Comparison of ENCODE assay signal across 28 cellular contexts in genomic region chr16:70786020-70786419, GRCh38.
"Had no signal": no experiment of that assay in that cellular context is flagged by ENCODE, and none has a peak within 500 bp of the region (broad histone marks: within the 10 kb centered on the region; RNA-seq: fewer than 3 reads in every experiment).

No MANE protein-coding gene starts in this region.

- H2AFZ ChIP-seq: neural progenitor cell had no signal

- H3K9me3 Mint-ChIP-seq: naive B cell; natural killer cell; nephron progenitor cell; neural progenitor cell; stimulated activated memory B cell treated with anti-CD40 and anti-IgM and Interleukin-4, amounts not matched to agents 10 μg/mL and 1 μg/mL and 100 μg/mL, for 72 hours; type B pancreatic cell had no signal

- H3K27me3 ChIP-seq: neural progenitor cell, pancreas, tibial nerve, uterus had no signal

- H3K27ac Mint-ChIP-seq: nephron progenitor cell, neural progenitor cell, type B pancreatic cell had no signal

- ATAC-seq: left cardiac atrium; left lobe of liver; natural killer cell; pancreas; right cardiac atrium; stimulated activated memory B cell treated with anti-CD40 and anti-IgM and Interleukin-4, amounts not matched to agents 10 μg/mL and 1 μg/mL and 100 μg/mL, for 72 hours; stimulated activated naive CD8-positive, alpha-beta T cell treated with anti-CD3 and anti-CD28 coated beads, Interleukin-15, amount 100 ng/mL, for 72 hours had no signal

- H3K4me1 ChIP-seq: pancreas, uterus had no signal

- H3K36me3 ChIP-seq: neural progenitor cell, uterus had no signal

- H3K9me3 ChIP-seq: lower lobe of right lung, pancreas, prostate gland, tibial nerve, uterus had no signal

- H3K27ac ChIP-seq: lower lobe of right lung, neural progenitor cell, pancreas, prostate gland, tibial nerve, uterus had no signal

- H3K4me3 Mint-ChIP-seq: naive B cell; natural killer cell; nephron progenitor cell; neural progenitor cell; stimulated activated memory B cell treated with anti-CD40 and anti-IgM and Interleukin-4, amounts not matched to agents 10 μg/mL and 1 μg/mL and 100 μg/mL, for 72 hours; stimulated activated naive CD8-positive, alpha-beta T cell treated with anti-CD3 and anti-CD28 coated beads, Interleukin-15, amount 100 ng/mL, for 72 hours; type B pancreatic cell had no signal

- H3K27me3 Mint-ChIP-seq: naive B cell; stimulated activated memory B cell treated with anti-CD40 and anti-IgM and Interleukin-4, amounts not matched to agents 10 μg/mL and 1 μg/mL and 100 μg/mL, for 72 hours; stimulated activated naive CD8-positive, alpha-beta T cell treated with anti-CD3 and anti-CD28 coated beads, Interleukin-15, amount 100 ng/mL, for 72 hours; type B pancreatic cell had no signal

- DNase-seq: hippocampal formation; kidney glomerular epithelial cell; left cardiac atrium; lower lobe of right lung; mammary epithelial cell; mesenchymal stem cell; naive B cell; natural killer cell; nephron progenitor cell; pancreas; posterior cingulate gyrus; retina; right cardiac atrium; stimulated activated CD4-positive, alpha-beta T cell treated with anti-CD3 and anti-CD28 coated beads, Interleukin-1b, Interleukin-23, amount 100 ng/mL, for 48 hours; stimulated activated CD4-positive, alpha-beta T cell treated with anti-CD3 and anti-CD28 coated beads, Interleukin-2, amount 100 ng/mL, for 48 hours; stimulated activated CD4-positive, alpha-beta T cell treated with anti-CD3 and anti-CD28 coated beads, Interleukin-4, amount 100 ng/mL, for 4 hours; stimulated activated CD8-positive, alpha-beta memory T cell treated with anti-CD3 and anti-CD28 coated beads, Interleukin-4, amount 100 ng/mL, for 48 hours; stimulated activated naive CD4-positive, alpha-beta T cell treated with Interleukin-2 at 50 U/mL for 16 hours; stimulated activated naive CD8-positive, alpha-beta T cell treated with anti-CD3 and anti-CD28 coated beads, Interleukin-15, amount 100 ng/mL, for 72 hours; substantia nigra; uterus had no signal

- H3K4me2 ChIP-seq: neural progenitor cell, smooth muscle cell had no signal

- H3K4me3 ChIP-seq: lower lobe of right lung, neural progenitor cell, pancreas, prostate gland, smooth muscle cell, tibial nerve, uterus had no signal

- H3K9ac ChIP-seq: neural progenitor cell had no signal
